25 cellular contexts compared by ENCODE assay signal in genomic region chr10:86526606-86527005, GRCh38. TPM values are rescaled to one million over a fixed set of nuclear protein-coding genes. Genes with fewer than 3 reads are reported as not detected.
A peak's percentile ranks its signal among the peaks of the same experiment; 100 is the strongest.
DNase-seq lines count a peak whose midpoint lies in the region; ATAC-seq, FAIRE-seq and TF ChIP-seq lines count a peak whose summit lies in the region.
"Had no signal": no experiment of that assay in that cellular context is flagged by ENCODE, and none has a peak within 500 bp of the region (broad histone marks: within the 10 kb centered on the region; RNA-seq: fewer than 3 reads in every experiment).

No MANE protein-coding gene starts in this region.

- H3K27me3 ChIP-seq in left ventricle myocardium inferior (ENCODE audit: low read depth) (no peaks in the 10 kb centered on the region), left lung (no peaks in the 10 kb centered on the region), skeletal muscle tissue (ENCODE audit: control insufficient read depth in 3 of 3, insufficient read depth in 3 of 3, low read length in 3 of 3) (no peaks in the 10 kb centered on the region)
- H3K27me3 ChIP-seq: BLaER1 treated with 17β-estradiol and CSF1 and Interleukin-3, amounts not matched to agents 10 nM and 100 nM had no signal

- peak overlapping the region; percentile 33 for H3K27ac ChIP-seq in left ventricle myocardium inferior (replicated peaks)
- no peak overlapping the region for H3K27ac ChIP-seq in left lung
- peak overlapping the region; percentile 3 for H3K27ac ChIP-seq in skeletal muscle tissue (ENCODE audit: low read depth, low read length)
- H3K27ac ChIP-seq: A549; BLaER1 treated with 17β-estradiol and CSF1 and Interleukin-3, amounts not matched to agents 10 nM and 100 nM; GM23248 had no signal

- H3K27ac Mint-ChIP-seq in WTC11, result no peak overlapping the region

- no peaks in the 10 kb centered on the region for H3K36me3 ChIP-seq in left ventricle myocardium inferior
- H3K36me3 ChIP-seq in left lung, result no peaks in the 10 kb centered on the region
- H3K36me3 ChIP-seq in skeletal muscle tissue (ENCODE audit: control insufficient read depth in 3 of 3, insufficient read depth in 3 of 3, low read length in 3 of 3), result no peaks in the 10 kb centered on the region
- H3K36me3 ChIP-seq: BLaER1 treated with 17β-estradiol and CSF1 and Interleukin-3, amounts not matched to agents 10 nM and 100 nM had no signal

- ATAC-seq in left lung (peak; percentile 12), WTC11 (no peak)
- ATAC-seq: A549, PC-3, SK-N-SH treated with all-trans-retinoic acid at 6 μM for 48 hours had no signal

- no peak overlapping the region for H3K4me3 Mint-ChIP-seq in WTC11
- H3K4me3 Mint-ChIP-seq: CD4-positive, alpha-beta memory T cell had no signal

- H3K27me3 Mint-ChIP-seq in WTC11 (ENCODE audit: low read depth), result no peaks in the 10 kb centered on the region
- H3K27me3 Mint-ChIP-seq: CD4-positive, alpha-beta memory T cell had no signal

- intact Hi-C loops in left ventricle myocardium inferior (cut with micrococcal nuclease), result no loop called here
- intact Hi-C loops in cardiac septum (cut with DNase I), result no loop called here
- intact Hi-C loops in left lung (cut with DNase I), result no loop called here

- CTCF ChIA-PET in WTC11 (lab: Charles Lee), result interaction anchor here (1.4 to 2.1 kb wide), 2 partner anchors 9 to 59 kb away, joined by 3 to 5 read pairs; no protein-coding TSS in a partner anchor

- H3K4me1 Mint-ChIP-seq in WTC11, result peaks cover 21% of the 10 kb centered on the region

- no peaks in the 10 kb centered on the region for H3K9me3 ChIP-seq in left ventricle myocardium inferior (replicated peaks)
- H3K9me3 ChIP-seq in left lung, result no peaks in the 10 kb centered on the region
- H3K9me3 ChIP-seq in skeletal muscle tissue (ENCODE audit: control insufficient read depth in 3 of 3, low read length in 3 of 3), result no peaks in the 10 kb centered on the region
- H3K9me3 ChIP-seq: A549; BLaER1 treated with 17β-estradiol and CSF1 and Interleukin-3, amounts not matched to agents 10 nM and 100 nM had no signal

- H3K4me3 ChIP-seq in left ventricle myocardium inferior, result no peak overlapping the region
- no peak overlapping the region for H3K4me3 ChIP-seq in left lung
- no peak overlapping the region for H3K4me3 ChIP-seq in skeletal muscle tissue (ENCODE audit: low read length in 3 of 3)
- H3K4me3 ChIP-seq: A549; BLaER1 treated with 17β-estradiol and CSF1 and Interleukin-3, amounts not matched to agents 10 nM and 100 nM; GM23248 had no signal

- peaks cover 53% of the 10 kb centered on the region for H3K4me1 ChIP-seq in left ventricle myocardium inferior
- peaks cover 5 to 18% of the 10 kb centered on the region in 2 donors for H3K4me1 ChIP-seq in left lung
- H3K4me1 ChIP-seq in skeletal muscle tissue (ENCODE audit: control insufficient read depth in 3 of 3, insufficient read depth in 3 of 3, low read length in 3 of 3), result peaks cover 12 to 26% (median 18%) of the 10 kb centered on the region in 3 donors

- DNase-seq in left ventricle myocardium inferior (no peak), cardiac septum (ENCODE audit: low spot score) (no peak), left lung (no peak), urothelium cell line (ENCODE audit: low spot score) (no peak), WTC11 (ENCODE audit: low spot score) (no peak)
- no peak for DNase-seq in stimulated activated naive CD4-positive, alpha-beta T cell (lab: John Stamatoyannopoulos, UW)
- DNase-seq: AML-193; CD4-positive, alpha-beta memory T cell; COR-L47; DMS53; GM23248; HCEC 1CT; Karpas-422; NCI-H1092 treated with DMSO at 0.1 percent for 48 hours; NCI-H1436; NCI-H187; NCI-H446; NCI-H524 treated with DMSO at 0.1 percent for 48 hours; NCI-H774; PC-3 had no signal

- peak overlapping the region in 1 of 3 donors; percentile 41 for H3K9ac ChIP-seq in skeletal muscle tissue (ENCODE audit: low read depth in 1 of 3, low read length in 3 of 3)
- H3K9ac ChIP-seq: BLaER1 treated with 17β-estradiol and CSF1 and Interleukin-3, amounts not matched to agents 10 nM and 100 nM; GM23248 had no signal

- no peaks in the 10 kb centered on the region for H3K36me3 Mint-ChIP-seq in WTC11

- POLR2A ChIA-PET in WTC11 (lab: Charles Lee), result interaction anchor here (0.5 to 0.6 kb wide), 2 partner anchors 360 to 391 kb away, joined by 3 to 4 read pairs; no protein-coding TSS in a partner anchor

- FAIRE-seq in urothelium cell line (lab: Jason Lieb, UNC), result no peak
- FAIRE-seq: A549, GM18507 had no signal

- no peaks in the 10 kb centered on the region for H3K9me3 Mint-ChIP-seq in WTC11
- H3K9me3 Mint-ChIP-seq: CD4-positive, alpha-beta memory T cell had no signal

- TF ChIP-seq CTCF in left ventricle myocardium inferior (IDR thresholded peaks at IDR 0.05; ENCODE audit: borderline replicate concordance) (no peak), left lung (IDR thresholded peaks at IDR 0.05) (no peak), WTC11 (IDR thresholded peaks at IDR 0.05) (no peak)

TF ChIP-seq in WTC11, 78 proteins besides CTCF, POLR2A, EP300 and RAD21 (continues in another document):
- TF ChIP-seq FOXJ3 (CRISPR knock-in tag; IDR thresholded peaks at IDR 0.05; ENCODE audit: borderline replicate concordance) (no peak), ZNF396 (CRISPR knock-in tag; IDR thresholded peaks at IDR 0.05; ENCODE audit: borderline replicate concordance) (no peak), STAT6 (CRISPR knock-in tag; conservative IDR thresholded peaks at IDR 0.05; ENCODE audit: low read depth) (no peak), ZNF263 (CRISPR knock-in tag; IDR thresholded peaks at IDR 0.05; ENCODE audit: low read depth) (no peak), KAT7 (CRISPR knock-in tag; IDR thresholded peaks at IDR 0.05; ENCODE audit: borderline replicate concordance) (no peak), JAZF1 (CRISPR knock-in tag; IDR thresholded peaks at IDR 0.05) (no peak), TEAD1 (CRISPR knock-in tag; IDR thresholded peaks at IDR 0.05) (no peak), ZNF232 (CRISPR knock-in tag; IDR thresholded peaks at IDR 0.05) (no peak), ELF4 (CRISPR knock-in tag; IDR thresholded peaks at IDR 0.05; ENCODE audit: low read depth) (no peak), ZBTB21 (CRISPR knock-in tag; IDR thresholded peaks at IDR 0.05; ENCODE audit: borderline replicate concordance) (no peak), PRRX2 (CRISPR knock-in tag; IDR thresholded peaks at IDR 0.05) (no peak)
- TF ChIP-seq, protein P1, sequence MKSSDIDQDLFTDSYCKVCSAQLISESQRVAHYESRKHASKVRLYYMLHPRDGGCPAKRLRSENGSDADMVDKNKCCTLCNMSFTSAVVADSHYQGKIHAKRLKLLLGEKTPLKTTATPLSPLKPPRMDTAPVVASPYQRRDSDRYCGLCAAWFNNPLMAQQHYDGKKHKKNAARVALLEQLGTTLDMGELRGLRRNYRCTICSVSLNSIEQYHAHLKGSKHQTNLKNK (CRISPR knock-in tag; IDR thresholded peaks at IDR 0.05), result no peak
- TF ChIP-seq, protein P2, sequence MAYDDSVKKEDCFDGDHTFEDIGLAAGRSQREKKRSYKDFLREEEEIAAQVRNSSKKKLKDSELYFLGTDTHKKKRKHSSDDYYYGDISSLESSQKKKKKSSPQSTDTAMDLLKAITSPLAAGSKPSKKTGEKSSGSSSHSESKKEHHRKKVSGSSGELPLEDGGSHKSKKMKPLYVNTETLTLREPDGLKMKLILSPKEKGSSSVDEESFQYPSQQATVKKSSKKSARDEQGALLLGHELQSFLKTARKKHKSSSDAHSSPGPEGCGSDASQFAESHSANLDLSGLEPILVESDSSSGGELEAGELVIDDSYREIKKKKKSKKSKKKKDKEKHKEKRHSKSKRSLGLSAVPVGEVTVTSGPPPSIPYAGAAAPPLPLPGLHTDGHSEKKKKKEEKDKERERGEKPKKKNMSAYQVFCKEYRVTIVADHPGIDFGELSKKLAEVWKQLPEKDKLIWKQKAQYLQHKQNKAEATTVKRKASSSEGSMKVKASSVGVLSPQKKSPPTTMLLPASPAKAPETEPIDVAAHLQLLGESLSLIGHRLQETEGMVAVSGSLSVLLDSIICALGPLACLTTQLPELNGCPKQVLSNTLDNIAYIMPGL (CRISPR knock-in tag; IDR thresholded peaks at IDR 0.05), result no peak
- TF ChIP-seq, protein P3, sequence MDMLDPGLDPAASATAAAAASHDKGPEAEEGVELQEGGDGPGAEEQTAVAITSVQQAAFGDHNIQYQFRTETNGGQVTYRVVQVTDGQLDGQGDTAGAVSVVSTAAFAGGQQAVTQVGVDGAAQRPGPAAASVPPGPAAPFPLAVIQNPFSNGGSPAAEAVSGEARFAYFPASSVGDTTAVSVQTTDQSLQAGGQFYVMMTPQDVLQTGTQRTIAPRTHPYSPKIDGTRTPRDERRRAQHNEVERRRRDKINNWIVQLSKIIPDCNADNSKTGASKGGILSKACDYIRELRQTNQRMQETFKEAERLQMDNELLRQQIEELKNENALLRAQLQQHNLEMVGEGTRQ (CRISPR knock-in tag; IDR thresholded peaks at IDR 0.05), result no peak
- TF ChIP-seq, protein P4, sequence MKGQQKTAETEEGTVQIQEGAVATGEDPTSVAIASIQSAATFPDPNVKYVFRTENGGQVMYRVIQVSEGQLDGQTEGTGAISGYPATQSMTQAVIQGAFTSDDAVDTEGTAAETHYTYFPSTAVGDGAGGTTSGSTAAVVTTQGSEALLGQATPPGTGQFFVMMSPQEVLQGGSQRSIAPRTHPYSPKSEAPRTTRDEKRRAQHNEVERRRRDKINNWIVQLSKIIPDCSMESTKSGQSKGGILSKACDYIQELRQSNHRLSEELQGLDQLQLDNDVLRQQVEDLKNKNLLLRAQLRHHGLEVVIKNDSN (CRISPR knock-in tag; IDR thresholded peaks at IDR 0.05), result no peak

RNA-seq across cellular contexts. Expression of gene WAPL, which starts 5.0 kb away (rescaled TPM):
- 21.9 TPM for total RNA-seq in left ventricle myocardium inferior
- 24.0 TPM for total RNA-seq in cardiac septum
- 10 to 100 TPM; 28.2 to 35.6 TPM for total RNA-seq in left lung
- 45.4 TPM for total RNA-seq in skeletal muscle tissue
- 41.7 to 48.0 TPM (median 41.8 TPM) in 3 replicates for total RNA-seq in WTC11 (2021)

Comparison
In these comparisons a context has a peak if more than half of its experiments do, and no peak if none do; other contexts are left out.
1. H3K27ac ChIP-seq: peak in left ventricle myocardium inferior (single experiment) and skeletal muscle tissue (single experiment); none in left lung (0 of 2).